ENCODE assay signal across 2 cellular contexts in genomic region chr14:55547650-55548315, GRCh38.
TF ChIP-seq lines count a peak whose summit lies in the region.

No MANE protein-coding gene starts in this region.

TF ChIP-seq in GM12891, 5 proteins besides CTCF, POLR2A, EP300 and RAD21:
- no peak for TF ChIP-seq PAX5 (IDR thresholded peaks at IDR 0.05; ENCODE audit: insufficient read depth, low read length, severe bottlenecking)
- TF ChIP-seq POLR2AphosphoS5 (IDR thresholded peaks at IDR 0.05; ENCODE audit: low read depth, low read length) = no peak
- no peak for TF ChIP-seq POU2F2 (IDR thresholded peaks at IDR 0.05; ENCODE audit: low read depth, low read length)

TF ChIP-seq in GM12878, 131 proteins besides CTCF, POLR2A, EP300 and RAD21:
- TF ChIP-seq RAD51 (IDR thresholded peaks at IDR 0.05) = no peak
- TF ChIP-seq USF2 (IDR thresholded peaks at IDR 0.05; ENCODE audit: borderline replicate concordance, low read depth, low read length) = no peak
- no peak for TF ChIP-seq SUPT20H (IDR thresholded peaks at IDR 0.05; ENCODE audit: borderline replicate concordance, control insufficient read depth, low read depth, low read length)
- no peak; the same call in 1 of the 2 replicates for TF ChIP-seq DPF2 (IDR thresholded peaks at IDR 0.05)
- peak; percentile 33; the same call in 1 of the 2 replicates for TF ChIP-seq PKNOX1 (IDR thresholded peaks at IDR 0.05)
- peak; percentile 39 for TF ChIP-seq MTA2 (IDR thresholded peaks at IDR 0.05; ENCODE audit: low read depth)
TF ChIP-seq in GM12878: peak in this region for 2.
